Comparison of ENCODE assay signal across 8 cellular contexts in the genomic region with DNA sequence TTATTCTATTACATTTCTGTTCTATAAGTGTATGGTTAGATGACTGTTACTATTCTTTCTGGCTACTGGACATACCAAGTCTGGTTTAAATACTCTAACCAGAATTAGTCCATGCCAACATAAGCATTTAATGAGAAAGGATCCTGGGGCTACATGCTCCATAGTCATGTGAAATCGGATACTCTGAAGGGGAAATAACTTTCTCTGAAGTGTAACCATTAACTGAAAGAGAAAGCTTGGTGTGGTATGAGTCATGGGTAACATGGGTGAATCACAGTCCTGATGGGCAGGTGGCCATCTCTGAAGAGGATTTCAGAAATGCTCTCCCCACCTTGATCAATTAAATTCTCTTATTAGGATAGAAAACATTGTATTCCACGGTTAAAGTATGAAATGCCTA.
A peak's percentile ranks its signal among the peaks of the same experiment; 100 is the strongest.
DNase-seq lines count a peak whose midpoint lies in the region; ATAC-seq, FAIRE-seq and TF ChIP-seq lines count a peak whose summit lies in the region.

No MANE protein-coding gene starts in this region.

- no peaks in the 10 kb centered on the region for H3K27me3 Mint-ChIP-seq in stimulated activated naive CD8-positive, alpha-beta T cell treated with anti-CD3 and anti-CD28 coated beads, Interleukin-15, amount 100 ng/mL, for 72 hours

- H3K4me3 Mint-ChIP-seq in stimulated activated naive CD8-positive, alpha-beta T cell treated with anti-CD3 and anti-CD28 coated beads, Interleukin-15, amount 100 ng/mL, for 72 hours, result no peak overlapping the region

- TF ChIP-seq POLR2A in GM12891 (IDR thresholded peaks at IDR 0.05; ENCODE audit: low read depth, low read length), result no peak

- peaks cover 0 to 6% of the 10 kb centered on the region in 2 donors for H3K9me3 Mint-ChIP-seq in stimulated activated naive CD8-positive, alpha-beta T cell treated with anti-CD3 and anti-CD28 coated beads, Interleukin-15, amount 100 ng/mL, for 72 hours

- peak; percentile 85 for FAIRE-seq in GM12891 (lab: Jason Lieb, UNC)

- ATAC-seq in GM21447 (IDR thresholded peaks at IDR 0.05; ENCODE audit: unreplicated experiment), result peak; percentile 95
- peak; percentile 94 for ATAC-seq in HG03558 (IDR thresholded peaks at IDR 0.05; ENCODE audit: extremely low read depth, unreplicated experiment)
- ATAC-seq in stimulated activated naive CD8-positive, alpha-beta T cell treated with anti-CD3 and anti-CD28 coated beads, Interleukin-15, amount 100 ng/mL, for 72 hours, result peak; percentile 98

- H3K4me1 Mint-ChIP-seq in stimulated activated naive CD8-positive, alpha-beta T cell treated with anti-CD3 and anti-CD28 coated beads, Interleukin-15, amount 100 ng/mL, for 72 hours, result peaks cover 30% of the 10 kb centered on the region

- no peak overlapping the region for H3K27ac Mint-ChIP-seq in stimulated activated naive CD8-positive, alpha-beta T cell treated with anti-CD3 and anti-CD28 coated beads, Interleukin-15, amount 100 ng/mL, for 72 hours

- DNase-seq in GM12891 (ENCODE audit: insufficient read length, low spot score), result peak; percentile 31
- DNase-seq in brain pericyte (ENCODE audit: low read depth, low spot score), result peak; percentile 26
- peak in 1 of 2 donors; percentile 32 for DNase-seq in stimulated activated naive CD8-positive, alpha-beta T cell treated with anti-CD3 and anti-CD28 coated beads, Interleukin-15, amount 100 ng/mL, for 72 hours
- no peak for DNase-seq in NCI-H2107 (lab: John Stamatoyannopoulos, UW)
- no peak for DNase-seq in NCI-H526 treated with DMSO at 0.1 percent for 48 hours (lab: John Stamatoyannopoulos, UW)
- no peak for DNase-seq in activated effector memory CD4-positive, alpha-beta T cell treated with anti-CD3 and anti-CD28 coated beads, Interleukin-2, amount 50 U/mL, for 16 hours

TF ChIP-seq in GM12891, 5 proteins besides CTCF, POLR2A, EP300 and RAD21:
- TF ChIP-seq POLR2AphosphoS5 (IDR thresholded peaks at IDR 0.05; ENCODE audit: low read depth, low read length), result no peak

Comparison
In these comparisons a context has a peak if more than half of its experiments do, and no peak if none do; other contexts are left out.
1. DNase-seq: peak in GM12891 (single experiment) and brain pericyte (single experiment); none in NCI-H2107 (single experiment), NCI-H526 treated with DMSO at 0.1 percent for 48 hours (single experiment) and activated effector memory CD4-positive, alpha-beta T cell treated with anti-CD3 and anti-CD28 coated beads, Interleukin-2, amount 50 U/mL, for 16 hours (single experiment).
2. Peak in every context shown above with its lines, with median percentiles within 50 percentile points of each other: ATAC-seq.